In the genomic region with DNA sequence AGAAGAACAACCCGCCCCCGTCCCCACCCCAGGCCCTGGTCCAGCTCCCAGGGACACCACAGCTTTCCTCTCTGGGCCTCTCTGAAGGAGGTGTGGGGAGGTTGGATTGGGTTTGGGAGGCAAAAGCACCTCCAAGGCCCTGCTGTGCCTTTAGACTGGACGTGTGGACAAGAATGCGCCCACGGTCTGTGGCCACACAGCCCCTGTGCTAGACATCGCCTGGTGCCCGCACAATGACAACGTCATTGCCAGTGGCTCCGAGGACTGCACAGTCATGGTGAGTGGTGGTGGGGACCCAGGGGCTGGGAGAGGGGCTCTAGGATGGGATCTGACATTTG, we compare ENCODE assay signal across 11 cellular contexts. TPM values are rescaled to one million over a fixed set of nuclear protein-coding genes. Genes with fewer than 3 reads are reported as not detected.
DNase-seq lines count a peak whose midpoint lies in the region; ATAC-seq and TF ChIP-seq lines count a peak whose summit lies in the region.
"Had no signal": no experiment of that assay in that cellular context is flagged by ENCODE, and none has a peak within 500 bp of the region (broad histone marks: within the 10 kb centered on the region; RNA-seq: fewer than 3 reads in every experiment).

No MANE protein-coding gene starts in this region.

- no peak for ATAC-seq in gastrocnemius medialis

- H3K36me3 Mint-ChIP-seq in T-helper 1 cell treated with Interleukin-12 subunit alpha and Interleukin-12 subunit beta and Interleukin-4 antibody, amounts not matched to agents 30 μg/mL and 1 μg/mL, for 36 hours (ENCODE audit: low read depth) = peaks cover 38% of the 10 kb centered on the region

- DNase-seq in T-helper 1 cell = no peak
- no peak for DNase-seq in Peyer's patch
- DNase-seq in gastrocnemius medialis = no peak
- no peak for DNase-seq in germinal center (ENCODE audit: low spot score)
- DNase-seq in HuH-7 (ENCODE audit: low spot score) = no peak
- DNase-seq: cortex of kidney had no signal

- H3K9me3 ChIP-seq in Peyer's patch = no peaks in the 10 kb centered on the region
- no peaks in the 10 kb centered on the region for H3K9me3 ChIP-seq in gastrocnemius medialis
- H3K9me3 ChIP-seq: thyroid gland had no signal

- H3K4me1 Mint-ChIP-seq in T-helper 1 cell treated with Interleukin-12 subunit alpha and Interleukin-12 subunit beta and Interleukin-4 antibody, amounts not matched to agents 30 μg/mL and 1 μg/mL, for 36 hours (ENCODE audit: low read depth) = peaks cover 27% of the 10 kb centered on the region

- H3K27ac Mint-ChIP-seq in T-helper 1 cell treated with Interleukin-12 subunit alpha and Interleukin-12 subunit beta and Interleukin-4 antibody, amounts not matched to agents 30 μg/mL and 1 μg/mL, for 36 hours = peak overlapping the region; percentile 98

- peak overlapping the region; percentile 65 to 97 (median 67) for H3K4me3 ChIP-seq in Peyer's patch
- H3K4me3 ChIP-seq in skin epidermis = peak overlapping the region; percentile 23 to 57 (median 45)
- H3K4me3 ChIP-seq in gastrocnemius medialis = no peak overlapping the region
- H3K4me3 ChIP-seq: thyroid gland had no signal

- in situ Hi-C loops in gastrocnemius medialis (cut with MboI; ENCODE audit: low sequenced_read_pairs in 4 of 4) = loop anchor here in 1 of 4 donors (10.0 kb wide), 2 partner anchors 82 to 142 kb away; no protein-coding TSS in a partner anchor

- no peaks in the 10 kb centered on the region for H3K9me3 Mint-ChIP-seq in T-helper 1 cell treated with Interleukin-12 subunit alpha and Interleukin-12 subunit beta and Interleukin-4 antibody, amounts not matched to agents 30 μg/mL and 1 μg/mL, for 36 hours

- H3K4me1 ChIP-seq in Peyer's patch (peaks cover 0 to 34% (median 19%) of the 10 kb centered on the region in 4 donors), gastrocnemius medialis (peaks cover 3 to 7% of the 10 kb centered on the region in 2 donors)

- no peaks in the 10 kb centered on the region for H3K27me3 Mint-ChIP-seq in T-helper 1 cell treated with Interleukin-12 subunit alpha and Interleukin-12 subunit beta and Interleukin-4 antibody, amounts not matched to agents 30 μg/mL and 1 μg/mL, for 36 hours (ENCODE audit: low read depth)

- H3K36me3 ChIP-seq in Peyer's patch = no peaks in the 10 kb centered on the region
- H3K36me3 ChIP-seq in gastrocnemius medialis = no peaks in the 10 kb centered on the region
- H3K36me3 ChIP-seq: thyroid gland had no signal

- TF ChIP-seq POLR2A in Peyer's patch (IDR thresholded peaks at IDR 0.05) (no peak), gastrocnemius medialis (IDR thresholded peaks at IDR 0.05) (no peak)

- no peaks in the 10 kb centered on the region for H3K27me3 ChIP-seq in Peyer's patch
- no peaks in the 10 kb centered on the region for H3K27me3 ChIP-seq in gastrocnemius medialis
- H3K27me3 ChIP-seq: thyroid gland had no signal

- intact Hi-C loops in gastrocnemius medialis (cut with DNase I; ENCODE audit: low total_unique reads) = no loop called here

- peak overlapping the region; percentile 100 for H3K4me3 Mint-ChIP-seq in T-helper 1 cell treated with Interleukin-12 subunit alpha and Interleukin-12 subunit beta and Interleukin-4 antibody, amounts not matched to agents 30 μg/mL and 1 μg/mL, for 36 hours

- H3K27ac ChIP-seq in Peyer's patch = peak overlapping the region; percentile 80 to 97 (median 86)
- peak overlapping the region; percentile 54 for H3K27ac ChIP-seq in cingulate gyrus (ENCODE audit: low read depth, low read length)
- peak overlapping the region in 20 of 21 experiments; percentile 1 to 98 (median 85) for H3K27ac ChIP-seq in skin epidermis
- no peak overlapping the region for H3K27ac ChIP-seq in gastrocnemius medialis
- H3K27ac ChIP-seq: 22Rv1, thyroid gland had no signal

- TF ChIP-seq CTCF in Peyer's patch (IDR thresholded peaks at IDR 0.05) (no peak), gastrocnemius medialis (IDR thresholded peaks at IDR 0.05 in 4 of 5, conservative IDR thresholded peaks at IDR 0.05 in 1 of 5) (no peak)

RNA-seq across cellular contexts. Expression of a gene that starts 3.0 kb away (rescaled TPM):
- 100 to 1,000 TPM in 1 of 4 donors, 10 to 100 TPM in 3; 21.2 to 205 (median 32.1) TPM for total RNA-seq in Peyer's patch
- 1 to 10 TPM in 3 of 4 donors, under 1 TPM in 1; 0.44 to 8.9 (median 5.8) TPM for total RNA-seq in gastrocnemius medialis

RNA-seq across cellular contexts. Expression of a gene that starts 7.1 kb away (rescaled TPM):
- total RNA-seq in Peyer's patch (100 to 1,000 TPM; 227 to 487 (median 370) TPM), gastrocnemius medialis (100 to 1,000 TPM in 3 of 4 donors, 10 to 100 TPM in 1; 96.7 to 228 (median 140) TPM)

RNA-seq across cellular contexts. Expression of a gene that starts 7.3 kb away (rescaled TPM):
- 100 to 1,000 TPM in 3 of 4 donors, 10 to 100 TPM in 1; 56.1 to 283 (median 260) TPM for total RNA-seq in Peyer's patch
- 100 to 1,000 TPM in 1 of 4 donors, 10 to 100 TPM in 3; 23.6 to 103 (median 45.7) TPM for total RNA-seq in gastrocnemius medialis

RNA-seq across cellular contexts. Expression of a gene that starts 12.6 kb away (rescaled TPM):
- total RNA-seq in Peyer's patch (100 to 1,000 TPM in 3 of 4 donors, 10 to 100 TPM in 1; 97.4 to 195 (median 133) TPM), gastrocnemius medialis (10 to 100 TPM in 1 of 4 donors, 1 to 10 TPM in 2, not detected in 1; 4.9 to 11.3 (median 9.2) TPM)

Comparison
In these comparisons a context has a peak if more than half of its experiments do, and no peak if none do; other contexts are left out.
1. H3K27ac ChIP-seq: peak in Peyer's patch (4 of 4), cingulate gyrus (single experiment) and skin epidermis (20 of 21); none in gastrocnemius medialis (0 of 4).
2. H3K4me3 ChIP-seq: peak in Peyer's patch (4 of 4) and skin epidermis (7 of 7); none in gastrocnemius medialis (0 of 4).